24 cellular contexts compared by ENCODE assay signal in the genomic region with DNA sequence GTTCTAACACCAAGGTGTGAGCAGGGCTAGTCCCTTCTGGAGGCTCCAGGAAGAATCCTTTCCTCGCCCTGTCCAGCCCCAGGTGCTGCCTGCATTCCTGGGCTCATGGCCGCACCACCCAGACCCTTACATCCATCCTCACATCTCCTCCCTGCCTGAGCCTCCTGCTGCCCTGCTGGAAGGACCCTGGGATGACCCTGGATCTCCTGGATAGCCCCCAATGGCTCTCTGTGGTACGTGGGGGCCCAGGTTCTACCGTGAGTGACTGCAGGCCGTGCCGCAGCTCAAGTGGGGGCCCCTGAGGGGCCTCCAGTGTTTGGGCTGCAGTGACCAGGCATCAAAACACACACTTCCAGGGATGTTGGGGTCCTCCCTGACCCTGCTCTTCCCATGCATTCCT.
"Had no signal": no experiment of that assay in that cellular context is flagged by ENCODE, and none has a peak within 500 bp of the region (broad histone marks: within the 10 kb centered on the region; RNA-seq: fewer than 3 reads in every experiment).

No MANE protein-coding gene starts in this region.

- FAIRE-seq: astrocyte had no signal

- H3K27ac ChIP-seq: brain microvascular endothelial cell, neutrophil, transverse colon, vagina had no signal

- H3K4me1 ChIP-seq: transverse colon, vagina had no signal

- H3K4me1 Mint-ChIP-seq: activated CD4-positive, alpha-beta T cell treated with anti-CD3 and anti-CD28 coated beads for 36 hours; activated CD8-positive, alpha-beta memory T cell treated with anti-CD3 and anti-CD28 coated beads, Interleukin-2, amount 10 ng/mL, durations not matched to agents 7 days and 5 days; activated naive CD4-positive, alpha-beta T cell treated with anti-CD3 and anti-CD28 coated beads, Interleukin-2, amount 10 ng/mL, durations not matched to agents 7 days and 5 days; activated naive CD8-positive, alpha-beta T cell treated with anti-CD3 and anti-CD28 coated beads, Interleukin-2, amount 10 ng/mL, durations not matched to agents 7 days and 5 days had no signal

- H3K9me3 Mint-ChIP-seq: activated naive CD4-positive, alpha-beta T cell treated with anti-CD3 and anti-CD28 coated beads, Interleukin-2, amount 10 ng/mL, durations not matched to agents 7 days and 5 days; activated naive CD8-positive, alpha-beta T cell treated with anti-CD3 and anti-CD28 coated beads, Interleukin-2, amount 10 ng/mL, durations not matched to agents 7 days and 5 days; effector memory CD8-positive, alpha-beta T cell; nephron; T-helper 2 cell treated with Interferon-gamma antibody and Interleukin-4, amounts not matched to agents 5 μg/mL and 100 μg/mL, for 36 hours had no signal

- ATAC-seq: activated CD4-positive, alpha-beta T cell treated with anti-CD3 and anti-CD28 coated beads for 36 hours; activated CD8-positive, alpha-beta memory T cell treated with anti-CD3 and anti-CD28 coated beads, Interleukin-2, amount 10 ng/mL, durations not matched to agents 7 days and 5 days; activated CD8-positive, alpha-beta T cell treated with anti-CD3 and anti-CD28 coated beads, Interleukin-2, amount 10 ng/mL, durations not matched to agents 7 days and 5 days; effector memory CD8-positive, alpha-beta T cell; left lobe of liver had no signal

- H3K36me3 Mint-ChIP-seq: activated CD8-positive, alpha-beta memory T cell treated with anti-CD3 and anti-CD28 coated beads, Interleukin-2, amount 10 ng/mL, durations not matched to agents 7 days and 5 days; activated naive CD4-positive, alpha-beta T cell treated with anti-CD3 and anti-CD28 coated beads, Interleukin-2, amount 10 ng/mL, durations not matched to agents 7 days and 5 days; activated naive CD8-positive, alpha-beta T cell treated with anti-CD3 and anti-CD28 coated beads, Interleukin-2, amount 10 ng/mL, durations not matched to agents 7 days and 5 days had no signal

- H3K27me3 Mint-ChIP-seq: activated CD4-positive, alpha-beta T cell treated with anti-CD3 and anti-CD28 coated beads for 36 hours; progenitor cell of endocrine pancreas had no signal

- H3K4me3 Mint-ChIP-seq: activated CD4-positive, alpha-beta T cell treated with anti-CD3 and anti-CD28 coated beads for 36 hours; activated CD8-positive, alpha-beta memory T cell treated with anti-CD3 and anti-CD28 coated beads, Interleukin-2, amount 10 ng/mL, durations not matched to agents 7 days and 5 days; activated CD8-positive, alpha-beta T cell treated with anti-CD3 and anti-CD28 coated beads, Interleukin-2, amount 10 ng/mL, durations not matched to agents 7 days and 5 days; activated naive CD4-positive, alpha-beta T cell treated with anti-CD3 and anti-CD28 coated beads, Interleukin-2, amount 10 ng/mL, durations not matched to agents 7 days and 5 days; activated naive CD8-positive, alpha-beta T cell treated with anti-CD3 and anti-CD28 coated beads, Interleukin-2, amount 10 ng/mL, durations not matched to agents 7 days and 5 days; effector memory CD8-positive, alpha-beta T cell; nephron; T-helper 2 cell treated with Interferon-gamma antibody and Interleukin-4, amounts not matched to agents 5 μg/mL and 100 μg/mL, for 36 hours had no signal

- H3K27me3 ChIP-seq: testis, transverse colon, vagina had no signal

- H3K4me3 ChIP-seq: testis, transverse colon, vagina had no signal

- H3K36me3 ChIP-seq: brain microvascular endothelial cell, neutrophil, transverse colon, vagina had no signal

- H3K9me3 ChIP-seq: neutrophil, testis, transverse colon, vagina had no signal

- DNase-seq: activated CD4-positive, alpha-beta T cell treated with anti-CD3 and anti-CD28 coated beads for 36 hours; activated CD4-positive, CD25-positive, alpha-beta regulatory T cell; activated CD8-positive, alpha-beta memory T cell treated with anti-CD3 and anti-CD28 coated beads, Interleukin-2, amount 10 ng/mL, durations not matched to agents 7 days and 5 days; activated CD8-positive, alpha-beta T cell treated with anti-CD3 and anti-CD28 coated beads, Interleukin-2, amount 10 ng/mL, durations not matched to agents 7 days and 5 days; activated gamma-delta T cell; activated naive CD4-positive, alpha-beta T cell treated with anti-CD3 and anti-CD28 coated beads, Interleukin-2, amount 10 ng/mL, durations not matched to agents 7 days and 5 days; activated naive CD8-positive, alpha-beta T cell treated with anti-CD3 and anti-CD28 coated beads, Interleukin-2, amount 10 ng/mL, durations not matched to agents 7 days and 5 days; brain microvascular endothelial cell; caudate nucleus; cortex of kidney; effector memory CD8-positive, alpha-beta T cell; mammary epithelial cell; stimulated activated CD4-positive, alpha-beta T cell treated with anti-CD3 and anti-CD28 coated beads, Interleukin-2, amount 100 ng/mL, for 48 hours; stimulated activated naive CD4-positive, alpha-beta T cell treated with Interleukin-2 at 50 U/mL for 16 hours; T-helper 1 cell; testis had no signal
